ENCODE assay signal across 18 cellular contexts in the genomic region with DNA sequence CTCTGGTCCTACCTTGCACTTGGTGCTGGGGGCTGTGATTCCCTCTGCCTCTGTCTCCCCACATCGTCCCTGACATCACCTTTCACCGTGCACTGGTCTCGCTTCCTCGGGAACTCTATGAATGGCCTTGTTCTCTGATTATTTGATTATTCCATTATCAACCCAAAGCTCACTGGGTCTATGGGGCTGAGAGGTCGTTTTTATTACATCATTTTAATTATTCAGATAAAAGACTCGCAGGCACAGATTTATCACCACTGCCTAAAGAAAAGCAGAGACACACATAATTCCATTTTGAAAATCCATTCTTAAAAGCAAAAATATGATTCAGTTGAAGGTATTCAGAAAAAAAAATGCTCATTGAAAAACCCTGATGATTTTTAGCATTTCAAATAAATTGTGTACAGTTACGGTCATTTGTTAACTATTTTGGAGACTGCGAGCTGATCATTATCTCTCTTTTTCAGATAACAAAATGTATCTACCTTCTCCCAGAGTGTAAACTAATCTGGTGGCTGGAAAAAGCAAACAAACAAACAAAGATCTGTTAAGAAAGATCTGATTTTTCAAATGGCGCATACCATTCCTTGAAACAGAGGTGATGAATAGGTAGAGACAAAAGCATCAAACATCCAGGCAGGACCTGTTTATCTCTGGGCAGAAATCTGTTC.
DNase-seq lines count a peak whose midpoint lies in the region; FAIRE-seq and TF ChIP-seq lines count a peak whose summit lies in the region.
"Had no signal": no experiment of that assay in that cellular context is flagged by ENCODE, and none has a peak within 500 bp of the region (broad histone marks: within the 10 kb centered on the region; RNA-seq: fewer than 3 reads in every experiment).

No MANE protein-coding gene starts in this region.

- TF ChIP-seq CTCF in brain (conservative IDR thresholded peaks at IDR 0.05): no peak
- no peak for TF ChIP-seq CTCF in neural crest cell (conservative IDR thresholded peaks at IDR 0.05)
- TF ChIP-seq CTCF in GM10248 (IDR thresholded peaks at IDR 0.05; ENCODE audit: control extremely low read depth, extremely low read depth, low read depth, missing control alignments): no peak

- H3K36me3 Mint-ChIP-seq in brain (no peaks in the 10 kb centered on the region), neural crest cell (ENCODE audit: low read depth) (no peaks in the 10 kb centered on the region)
- H3K36me3 Mint-ChIP-seq: CD14-positive monocyte; CD4-positive, alpha-beta memory T cell had no signal

- DNase-seq in DMS79 treated with DMSO at 0.1 percent for 48 hours (lab: John Stamatoyannopoulos, UW) (peak; percentile 44), DMS79 (lab: John Stamatoyannopoulos, UW) (no peak), neural crest cell (ENCODE audit: low read depth, low spot score) (no peak), GM12891 (ENCODE audit: insufficient read length, low spot score) (no peak), GM10248 (ENCODE audit: extremely low spot score) (no peak), NCI-H446 treated with DMSO at 0.1 percent for 48 hours (lab: John Stamatoyannopoulos, UW) (no peak)
- DNase-seq: AML-193; Calu3; CD4-positive, alpha-beta memory T cell; GOT3; H7; HFFc6; IMR-90 had no signal

- H3K27ac Mint-ChIP-seq in brain: peak overlapping the region; percentile 43 to 100 (median 92)
- H3K27ac Mint-ChIP-seq in neural crest cell (ENCODE audit: unreplicated experiment): peak overlapping the region; percentile 93
- H3K27ac Mint-ChIP-seq: CD14-positive monocyte; CD4-positive, alpha-beta memory T cell; HFFc6 had no signal

- POLR2A ChIA-PET in GM10248 (lab: Yijun Ruan, JAX): no interaction called here

- peak overlapping the region in 1 of 5 experiments; percentile 22 for H3K4me3 Mint-ChIP-seq in brain
- peak overlapping the region; percentile 73 for H3K4me3 Mint-ChIP-seq in neural crest cell
- H3K4me3 Mint-ChIP-seq: CD14-positive monocyte; CD4-positive, alpha-beta memory T cell; HFFc6 had no signal

- CTCF ChIA-PET in GM10248 (lab: Yijun Ruan, JAX): no interaction called here

- no peaks in the 10 kb centered on the region for H3K9me3 Mint-ChIP-seq in brain
- H3K9me3 Mint-ChIP-seq in neural crest cell: no peaks in the 10 kb centered on the region

- no peak for FAIRE-seq in GM12891 (lab: Jason Lieb, UNC)
- FAIRE-seq: A549, G401.6, HTR-8/SVneo had no signal

- H3K27me3 Mint-ChIP-seq in brain: no peaks in the 10 kb centered on the region
- H3K27me3 Mint-ChIP-seq in neural crest cell (ENCODE audit: low read depth): no peaks in the 10 kb centered on the region
- H3K27me3 Mint-ChIP-seq: CD4-positive, alpha-beta memory T cell had no signal

- H3K4me1 Mint-ChIP-seq in brain (peaks cover 63% of the 10 kb centered on the region), neural crest cell (peaks cover 58% of the 10 kb centered on the region)
- H3K4me1 Mint-ChIP-seq: CD14-positive monocyte; CD4-positive, alpha-beta memory T cell had no signal

- TF ChIP-seq POLR2A in GM12891 (IDR thresholded peaks at IDR 0.05; ENCODE audit: low read depth, low read length): no peak

TF ChIP-seq in GM12891, 5 proteins besides CTCF, POLR2A, EP300 and RAD21:
- no peak for TF ChIP-seq POLR2AphosphoS5 (IDR thresholded peaks at IDR 0.05; ENCODE audit: low read depth, low read length)
- TF ChIP-seq POU2F2 (IDR thresholded peaks at IDR 0.05; ENCODE audit: low read depth, low read length): no peak
- no peak for TF ChIP-seq TAF1 (IDR thresholded peaks at IDR 0.05; ENCODE audit: low read depth, low read length)
- TF ChIP-seq SPI1 (IDR thresholded peaks at IDR 0.05; ENCODE audit: low read depth, low read length): no peak
- TF ChIP-seq PAX5 (IDR thresholded peaks at IDR 0.05; ENCODE audit: insufficient read depth, low read length, severe bottlenecking): no peak
